ENCODE assay signal across 1 cellular context in genomic region chr1:89757532-89757931, GRCh38.
TF ChIP-seq lines count a peak whose summit lies in the region.

No MANE protein-coding gene starts in this region.

TF ChIP-seq in SK-N-SH, 30 proteins besides CTCF, POLR2A, EP300 and RAD21 (continued from another document):
- TF ChIP-seq USF2 (IDR thresholded peaks at IDR 0.05; ENCODE audit: borderline replicate concordance, low read depth, low read length) (no peak), GATA2 (CRISPR knock-in tag; IDR thresholded peaks at IDR 0.05) (no peak), NFIC (IDR thresholded peaks at IDR 0.05; ENCODE audit: borderline replicate concordance) (no peak), TCF12 (IDR thresholded peaks at IDR 0.05) (no peak), POLR2AphosphoS5 (IDR thresholded peaks at IDR 0.05; ENCODE audit: low read depth, low read length) (no peak)
TF ChIP-seq in SK-N-SH: peak in this region for 0.
